Comparison of ENCODE assay signal across 1 cellular context in genomic region chr11:65961267-65962135, GRCh38.
A peak's percentile ranks its signal among the peaks of the same experiment; 100 is the strongest.
TF ChIP-seq lines count a peak whose summit lies in the region.

SART1 (plus strand) TSS chr11:65961734; CDS start chr11:65961781, 47 bp downstream.

TF ChIP-seq in HepG2, 621 proteins besides CTCF, POLR2A, EP300 and RAD21 (continued from another document):
- TF ChIP-seq, protein P1, sequence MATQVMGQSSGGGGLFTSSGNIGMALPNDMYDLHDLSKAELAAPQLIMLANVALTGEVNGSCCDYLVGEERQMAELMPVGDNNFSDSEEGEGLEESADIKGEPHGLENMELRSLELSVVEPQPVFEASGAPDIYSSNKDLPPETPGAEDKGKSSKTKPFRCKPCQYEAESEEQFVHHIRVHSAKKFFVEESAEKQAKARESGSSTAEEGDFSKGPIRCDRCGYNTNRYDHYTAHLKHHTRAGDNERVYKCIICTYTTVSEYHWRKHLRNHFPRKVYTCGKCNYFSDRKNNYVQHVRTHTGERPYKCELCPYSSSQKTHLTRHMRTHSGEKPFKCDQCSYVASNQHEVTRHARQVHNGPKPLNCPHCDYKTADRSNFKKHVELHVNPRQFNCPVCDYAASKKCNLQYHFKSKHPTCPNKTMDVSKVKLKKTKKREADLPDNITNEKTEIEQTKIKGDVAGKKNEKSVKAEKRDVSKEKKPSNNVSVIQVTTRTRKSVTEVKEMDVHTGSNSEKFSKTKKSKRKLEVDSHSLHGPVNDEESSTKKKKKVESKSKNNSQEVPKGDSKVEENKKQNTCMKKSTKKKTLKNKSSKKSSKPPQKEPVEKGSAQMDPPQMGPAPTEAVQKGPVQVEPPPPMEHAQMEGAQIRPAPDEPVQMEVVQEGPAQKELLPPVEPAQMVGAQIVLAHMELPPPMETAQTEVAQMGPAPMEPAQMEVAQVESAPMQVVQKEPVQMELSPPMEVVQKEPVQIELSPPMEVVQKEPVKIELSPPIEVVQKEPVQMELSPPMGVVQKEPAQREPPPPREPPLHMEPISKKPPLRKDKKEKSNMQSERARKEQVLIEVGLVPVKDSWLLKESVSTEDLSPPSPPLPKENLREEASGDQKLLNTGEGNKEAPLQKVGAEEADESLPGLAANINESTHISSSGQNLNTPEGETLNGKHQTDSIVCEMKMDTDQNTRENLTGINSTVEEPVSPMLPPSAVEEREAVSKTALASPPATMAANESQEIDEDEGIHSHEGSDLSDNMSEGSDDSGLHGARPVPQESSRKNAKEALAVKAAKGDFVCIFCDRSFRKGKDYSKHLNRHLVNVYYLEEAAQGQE (IDR thresholded peaks at IDR 0.05; ENCODE audit: borderline replicate concordance in 1 of 2, low read depth in 1 of 2, low read length in 2 of 2) = peak in 1 of 2 experiments; percentile 69; a peak in 1 of 4 replicates
- TF ChIP-seq RBFOX2 (IDR thresholded peaks at IDR 0.05; ENCODE audit: low read depth, low read length) (peak; percentile 95), ZNF354B (CRISPR knock-in tag; IDR thresholded peaks at IDR 0.05) (no peak), PRPF4 (IDR thresholded peaks at IDR 0.05; ENCODE audit: low read depth, low read length, poor library complexity, severe bottlenecking) (no peak), IRF9 (CRISPR knock-in tag; IDR thresholded peaks at IDR 0.05; ENCODE audit: borderline replicate concordance) (0 out of 2 replicates have a peak, but pooled peaks have one; percentile 57), ZNF775 (CRISPR knock-in tag; IDR thresholded peaks at IDR 0.05; ENCODE audit: borderline replicate concordance) (no peak), HIVEP1 (CRISPR knock-in tag; IDR thresholded peaks at IDR 0.05) (peak; percentile 71), TBX2 (CRISPR knock-in tag; IDR thresholded peaks at IDR 0.05; ENCODE audit: borderline replicate concordance) (peak; percentile 87), ZNF414 (CRISPR knock-in tag; IDR thresholded peaks at IDR 0.05) (peak; percentile 84; the same call in 1 of the 2 replicates), PITX1 (CRISPR knock-in tag; IDR thresholded peaks at IDR 0.05) (peak; percentile 51; the same call in 1 of the 2 replicates), ATF6 (CRISPR knock-in tag; conservative IDR thresholded peaks at IDR 0.05) (no peak), ZNF510 (CRISPR knock-in tag; IDR thresholded peaks at IDR 0.05; ENCODE audit: low read depth) (no peak), ELF1 (CRISPR knock-in tag; IDR thresholded peaks at IDR 0.05) (peak; percentile 98), ZNF598 (CRISPR knock-in tag; IDR thresholded peaks at IDR 0.05; ENCODE audit: borderline replicate concordance) (peak; percentile 89; the same call in 1 of the 2 replicates), ZNF260 (CRISPR knock-in tag; IDR thresholded peaks at IDR 0.05; ENCODE audit: borderline replicate concordance, low read depth) (no peak), ZNF557 (CRISPR knock-in tag; IDR thresholded peaks at IDR 0.05) (no peak), ZBTB33 (CRISPR knock-in tag; IDR thresholded peaks at IDR 0.05) (no peak), ZNF615 (CRISPR knock-in tag; IDR thresholded peaks at IDR 0.05; ENCODE audit: borderline replicate concordance) (no peak), MLLT10 (CRISPR knock-in tag; IDR thresholded peaks at IDR 0.05) (no peak), ZNF556 (CRISPR knock-in tag; IDR thresholded peaks at IDR 0.05; ENCODE audit: borderline replicate concordance) (no peak; the same call in 1 of the 2 replicates), REXO4 (CRISPR knock-in tag; IDR thresholded peaks at IDR 0.05; ENCODE audit: borderline replicate concordance) (no peak), SUZ12 (IDR thresholded peaks at IDR 0.05; ENCODE audit: low read depth, low read length) (peak; percentile 57), RARA (CRISPR knock-in tag; IDR thresholded peaks at IDR 0.05) (0 out of 2 replicates have a peak, but pooled peaks have one; percentile 29), TCF7L2 (IDR thresholded peaks at IDR 0.05; ENCODE audit: low read depth, low read length) (no peak), KLF12 (CRISPR knock-in tag; IDR thresholded peaks at IDR 0.05; ENCODE audit: borderline replicate concordance) (peak; percentile 38; the same call in 1 of the 2 replicates), GMEB1 (CRISPR knock-in tag; IDR thresholded peaks at IDR 0.05; ENCODE audit: borderline replicate concordance) (peak; percentile 90), ZNF839 (CRISPR knock-in tag; IDR thresholded peaks at IDR 0.05; ENCODE audit: borderline replicate concordance) (peak; percentile 27; the same call in 1 of the 2 replicates), IKZF1 (IDR thresholded peaks at IDR 0.05) (no peak)
- TF ChIP-seq, protein P2, sequence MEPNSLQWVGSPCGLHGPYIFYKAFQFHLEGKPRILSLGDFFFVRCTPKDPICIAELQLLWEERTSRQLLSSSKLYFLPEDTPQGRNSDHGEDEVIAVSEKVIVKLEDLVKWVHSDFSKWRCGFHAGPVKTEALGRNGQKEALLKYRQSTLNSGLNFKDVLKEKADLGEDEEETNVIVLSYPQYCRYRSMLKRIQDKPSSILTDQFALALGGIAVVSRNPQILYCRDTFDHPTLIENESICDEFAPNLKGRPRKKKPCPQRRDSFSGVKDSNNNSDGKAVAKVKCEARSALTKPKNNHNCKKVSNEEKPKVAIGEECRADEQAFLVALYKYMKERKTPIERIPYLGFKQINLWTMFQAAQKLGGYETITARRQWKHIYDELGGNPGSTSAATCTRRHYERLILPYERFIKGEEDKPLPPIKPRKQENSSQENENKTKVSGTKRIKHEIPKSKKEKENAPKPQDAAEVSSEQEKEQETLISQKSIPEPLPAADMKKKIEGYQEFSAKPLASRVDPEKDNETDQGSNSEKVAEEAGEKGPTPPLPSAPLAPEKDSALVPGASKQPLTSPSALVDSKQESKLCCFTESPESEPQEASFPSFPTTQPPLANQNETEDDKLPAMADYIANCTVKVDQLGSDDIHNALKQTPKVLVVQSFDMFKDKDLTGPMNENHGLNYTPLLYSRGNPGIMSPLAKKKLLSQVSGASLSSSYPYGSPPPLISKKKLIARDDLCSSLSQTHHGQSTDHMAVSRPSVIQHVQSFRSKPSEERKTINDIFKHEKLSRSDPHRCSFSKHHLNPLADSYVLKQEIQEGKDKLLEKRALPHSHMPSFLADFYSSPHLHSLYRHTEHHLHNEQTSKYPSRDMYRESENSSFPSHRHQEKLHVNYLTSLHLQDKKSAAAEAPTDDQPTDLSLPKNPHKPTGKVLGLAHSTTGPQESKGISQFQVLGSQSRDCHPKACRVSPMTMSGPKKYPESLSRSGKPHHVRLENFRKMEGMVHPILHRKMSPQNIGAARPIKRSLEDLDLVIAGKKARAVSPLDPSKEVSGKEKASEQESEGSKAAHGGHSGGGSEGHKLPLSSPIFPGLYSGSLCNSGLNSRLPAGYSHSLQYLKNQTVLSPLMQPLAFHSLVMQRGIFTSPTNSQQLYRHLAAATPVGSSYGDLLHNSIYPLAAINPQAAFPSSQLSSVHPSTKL (CRISPR knock-in tag; IDR thresholded peaks at IDR 0.05) = no peak; the same call in 1 of the 2 replicates
- TF ChIP-seq, protein P3, sequence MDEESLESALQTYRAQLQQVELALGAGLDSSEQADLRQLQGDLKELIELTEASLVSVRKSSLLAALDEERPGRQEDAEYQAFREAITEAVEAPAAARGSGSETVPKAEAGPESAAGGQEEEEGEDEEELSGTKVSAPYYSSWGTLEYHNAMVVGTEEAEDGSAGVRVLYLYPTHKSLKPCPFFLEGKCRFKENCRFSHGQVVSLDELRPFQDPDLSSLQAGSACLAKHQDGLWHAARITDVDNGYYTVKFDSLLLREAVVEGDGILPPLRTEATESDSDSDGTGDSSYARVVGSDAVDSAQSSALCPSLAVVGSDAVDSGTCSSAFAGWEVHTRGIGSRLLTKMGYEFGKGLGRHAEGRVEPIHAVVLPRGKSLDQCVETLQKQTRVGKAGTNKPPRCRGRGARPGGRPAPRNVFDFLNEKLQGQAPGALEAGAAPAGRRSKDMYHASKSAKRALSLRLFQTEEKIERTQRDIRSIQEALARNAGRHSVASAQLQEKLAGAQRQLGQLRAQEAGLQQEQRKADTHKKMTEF (CRISPR knock-in tag; IDR thresholded peaks at IDR 0.05) = peak; percentile 93
- TF ChIP-seq, protein P4, sequence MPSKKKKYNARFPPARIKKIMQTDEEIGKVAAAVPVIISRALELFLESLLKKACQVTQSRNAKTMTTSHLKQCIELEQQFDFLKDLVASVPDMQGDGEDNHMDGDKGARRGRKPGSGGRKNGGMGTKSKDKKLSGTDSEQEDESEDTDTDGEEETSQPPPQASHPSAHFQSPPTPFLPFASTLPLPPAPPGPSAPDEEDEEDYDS (CRISPR knock-in tag; IDR thresholded peaks at IDR 0.05) = peak; percentile 79
- TF ChIP-seq, protein P5, sequence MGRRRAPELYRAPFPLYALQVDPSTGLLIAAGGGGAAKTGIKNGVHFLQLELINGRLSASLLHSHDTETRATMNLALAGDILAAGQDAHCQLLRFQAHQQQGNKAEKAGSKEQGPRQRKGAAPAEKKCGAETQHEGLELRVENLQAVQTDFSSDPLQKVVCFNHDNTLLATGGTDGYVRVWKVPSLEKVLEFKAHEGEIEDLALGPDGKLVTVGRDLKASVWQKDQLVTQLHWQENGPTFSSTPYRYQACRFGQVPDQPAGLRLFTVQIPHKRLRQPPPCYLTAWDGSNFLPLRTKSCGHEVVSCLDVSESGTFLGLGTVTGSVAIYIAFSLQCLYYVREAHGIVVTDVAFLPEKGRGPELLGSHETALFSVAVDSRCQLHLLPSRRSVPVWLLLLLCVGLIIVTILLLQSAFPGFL (CRISPR knock-in tag; IDR thresholded peaks at IDR 0.05) = no peak
TF ChIP-seq in HepG2: peak in this region for 248.
